ENCODE assay signal across 24 cellular contexts in genomic region chr3:124497487-124497886, GRCh38.
DNase-seq lines count a peak whose midpoint lies in the region; ATAC-seq, FAIRE-seq and TF ChIP-seq lines count a peak whose summit lies in the region.
"Had no signal": no experiment of that assay in that cellular context is flagged by ENCODE, and none has a peak within 500 bp of the region (broad histone marks: within the 10 kb centered on the region; RNA-seq: fewer than 3 reads in every experiment).

No MANE protein-coding gene starts in this region.

- no TSS peak for BruUV-seq in HepG2 (replicated peaks; lab: Mats Ljungman, UMichigan)

- no peaks in the 10 kb centered on the region for H3K9me3 Mint-ChIP-seq in chondrocyte (ENCODE audit: low read depth)
- H3K9me3 Mint-ChIP-seq: CD8-positive, alpha-beta T cell; HFFc6 had no signal

- H3K79me2 ChIP-seq in HepG2 (ENCODE audit: insufficient read depth, low read length) = no peaks in the 10 kb centered on the region

- TF ChIP-seq EP300 in HepG2 (IDR thresholded peaks at IDR 0.05; ENCODE audit: low read depth in 2 of 2, low read length in 2 of 2) (no peak), HepG2 (CRISPR knock-in tag; IDR thresholded peaks at IDR 0.05; ENCODE audit: borderline replicate concordance) (no peak)

- no peaks in the 10 kb centered on the region for H3K27me3 Mint-ChIP-seq in chondrocyte (ENCODE audit: low read depth)

- H3K36me3 Mint-ChIP-seq in chondrocyte (ENCODE audit: low read depth) = peaks cover 6% of the 10 kb centered on the region
- H3K36me3 Mint-ChIP-seq: CD4-positive, CD25-positive, alpha-beta regulatory T cell; CD8-positive, alpha-beta T cell had no signal

- H4K20me1 ChIP-seq in HepG2 (ENCODE audit: insufficient read depth, low read length) = no peaks in the 10 kb centered on the region

- TF ChIP-seq POLR2A in HepG2 (IDR thresholded peaks at IDR 0.05; ENCODE audit: insufficient read depth in 1 of 2, low read depth in 2 of 2, low read length in 2 of 2) = no peak

- no peak overlapping the region for H3K4me2 ChIP-seq in HepG2 (ENCODE audit: low read depth, low read length)
- H3K4me2 ChIP-seq: A549 had no signal

- H3K27ac ChIP-seq in liver (ENCODE audit: low read depth in 1 of 2, low read length in 2 of 2) (no peak overlapping the region), HepG2 (ENCODE audit: extremely low read length, insufficient read depth, low read length) (no peak overlapping the region), kidney (ENCODE audit: low read depth in 2 of 2, low read length in 2 of 2) (no peak overlapping the region)
- H3K27ac ChIP-seq: A549, C4-2B had no signal

- TF ChIP-seq RAD21 in liver (IDR thresholded peaks at IDR 0.05) = no peak
- TF ChIP-seq RAD21 in HepG2 (CRISPR knock-in tag; IDR thresholded peaks at IDR 0.05) = no peak

- H3K9ac ChIP-seq in liver (ENCODE audit: low read depth in 1 of 2, low read length in 2 of 2) (no peak overlapping the region), HepG2 (ENCODE audit: insufficient read depth, low read depth, low read length) (no peak overlapping the region), kidney (ENCODE audit: low read length in 2 of 2) (no peak overlapping the region)

- H3K4me3 Mint-ChIP-seq in chondrocyte (ENCODE audit: unreplicated experiment) = no peak overlapping the region
- H3K4me3 Mint-ChIP-seq: CD4-positive, CD25-positive, alpha-beta regulatory T cell; CD8-positive, alpha-beta T cell; HFFc6 had no signal

- H3K9me3 ChIP-seq in liver (ENCODE audit: control insufficient read depth in 4 of 4, low read length in 3 of 4) (no peaks in the 10 kb centered on the region), HepG2 (ENCODE audit: low read length) (no peaks in the 10 kb centered on the region), kidney (ENCODE audit: control insufficient read depth in 1 of 2, low read length in 2 of 2) (no peaks in the 10 kb centered on the region)
- H3K9me3 ChIP-seq: A549, BE2C, Caco-2, HAP-1 had no signal

- ATAC-seq in HepG2 (no peak), HG02759 (IDR thresholded peaks at IDR 0.05; ENCODE audit: unreplicated experiment) (no peak)
- ATAC-seq: A549; CD8-positive, alpha-beta T cell had no signal

- POLR2A ChIA-PET in HepG2 (lab: Yijun Ruan, JAX) = no interaction called here

- in situ Hi-C loops in HepG2 (cut with HindIII; ENCODE audit: extremely low pct_ligation_motif_present, low pct_unique_long_range_greater_than_20kb) = no loop called here

- WGBS in liver = 85% methylated on average over 1 of the region's 1 CpG
- 0% methylated on average over 1 of the region's 1 CpG for WGBS in HepG2 (ENCODE audit: low lambda C conversion rate)

- CTCF ChIA-PET in HepG2 (lab: Yijun Ruan, JAX; ENCODE audit: low intra/inter-chr PET ratio, low total read pairs) = no interaction called here

- no peak for TF ChIP-seq CTCF in liver (IDR thresholded peaks at IDR 0.05; ENCODE audit: low read depth, low read length, missing input control)
- TF ChIP-seq CTCF in HepG2 (CRISPR knock-in tag; IDR thresholded peaks at IDR 0.05) = no peak
- no peak for TF ChIP-seq CTCF in chondrocyte (IDR thresholded peaks at IDR 0.05)
- no peak for TF ChIP-seq CTCF in foreskin fibroblast (IDR thresholded peaks at IDR 0.05; ENCODE audit: low read depth, low read length)
- TF ChIP-seq CTCF in kidney (IDR thresholded peaks at IDR 0.05; ENCODE audit: borderline replicate concordance, extremely low read depth, insufficient read depth) = no peak

- H3K36me3 ChIP-seq in liver (ENCODE audit: control insufficient read depth in 4 of 4, insufficient read depth in 3 of 4, low read depth in 1 of 4, low read length in 3 of 4) = no peaks in the 10 kb centered on the region
- H3K36me3 ChIP-seq in HepG2 (replicated peaks in 1 of 2; ENCODE audit: control insufficient read depth in 1 of 2, insufficient read depth in 2 of 2, low read length in 2 of 2) = no peaks in the 10 kb centered on the region
- no peaks in the 10 kb centered on the region for H3K36me3 ChIP-seq in kidney (ENCODE audit: control insufficient read depth in 1 of 2, insufficient read depth in 2 of 2, low read length in 2 of 2)
- H3K36me3 ChIP-seq: HAP-1 had no signal

- H3K4me3 ChIP-seq in liver (ENCODE audit: low read depth in 1 of 3, low read length in 3 of 3) (no peak overlapping the region), HepG2 (replicated peaks in 1 of 3; ENCODE audit: insufficient read depth in 1 of 3, low read depth in 2 of 3, low read length in 3 of 3) (no peak overlapping the region), foreskin fibroblast (ENCODE audit: low read depth in 1 of 2, low read length in 2 of 2) (no peak overlapping the region), kidney (ENCODE audit: low read length in 2 of 2) (no peak overlapping the region)
- H3K4me3 ChIP-seq: A549, HAP-1 had no signal

- intact Hi-C loops in HepG2 (cut with micrococcal nuclease; ENCODE audit: unreplicated experiment) = no loop called here
- intact Hi-C loops in kidney (cut with DNase I) = no loop called here

- no peaks in the 10 kb centered on the region for H3K4me1 ChIP-seq in liver (ENCODE audit: control insufficient read depth in 4 of 4, insufficient read depth in 4 of 4, low read length in 3 of 4)
- no peaks in the 10 kb centered on the region for H3K4me1 ChIP-seq in HepG2 (ENCODE audit: insufficient read depth, low read length)
- no peaks in the 10 kb centered on the region for H3K4me1 ChIP-seq in kidney (ENCODE audit: control insufficient read depth in 1 of 2, insufficient read depth in 1 of 2, low read depth in 1 of 2, low read length in 2 of 2)
- H3K4me1 ChIP-seq: A549, BE2C, HAP-1 had no signal

- H2AFZ ChIP-seq in HepG2 (ENCODE audit: low read length) = no peak overlapping the region

- H3K27ac Mint-ChIP-seq in chondrocyte (ENCODE audit: unreplicated experiment) = peak overlapping the region; percentile 29
- H3K27ac Mint-ChIP-seq: CD8-positive, alpha-beta T cell; HFFc6 had no signal

- DNase-seq in HepG2 (ENCODE audit: low spot score) = no peak
- DNase-seq in chondrocyte (ENCODE audit: low spot score) = no peak
- DNase-seq in dermis microvascular lymphatic vessel endothelial cell (ENCODE audit: low read depth in 2 of 2) = peak; percentile 24 to 33
- DNase-seq in foreskin fibroblast = no peak
- no peak for DNase-seq in kidney
- DNase-seq: 8988T; ACHN; AML-193; BE2C; Caco-2; CD4-positive, CD25-positive, alpha-beta regulatory T cell; CD8-positive, alpha-beta T cell; DMS153; DND-41; GOT3; HFFc6 had no signal

- no peak for FAIRE-seq in HepG2 (lab: Jason Lieb, UNC)
- no peak for FAIRE-seq in kidney (lab: Jason Lieb, UNC)
- FAIRE-seq: A549, G401.6, GM12892, H54 had no signal

- H3K4me1 Mint-ChIP-seq in chondrocyte (ENCODE audit: low read depth) = peaks cover 21% of the 10 kb centered on the region
- H3K4me1 Mint-ChIP-seq: CD4-positive, CD25-positive, alpha-beta regulatory T cell had no signal

- peaks cover 0 to 3% (median 0%) of the 10 kb centered on the region in 4 donors for H3K27me3 ChIP-seq in liver (ENCODE audit: control insufficient read depth in 4 of 4, insufficient read depth in 4 of 4, low read length in 3 of 4)
- peaks cover 3 to 16% of the 10 kb centered on the region in 2 experiments; a peak in 3 of 5 replicates for H3K27me3 ChIP-seq in HepG2 (ENCODE audit: control insufficient read depth in 1 of 2, insufficient read depth in 2 of 2, low read length in 2 of 2)
- H3K27me3 ChIP-seq: BE2C had no signal

TF ChIP-seq in liver, 16 proteins besides CTCF, POLR2A, EP300 and RAD21:
- TF ChIP-seq MAX (IDR thresholded peaks at IDR 0.05) (no peak), RXRA (IDR thresholded peaks at IDR 0.05) (no peak), NR2F2 (IDR thresholded peaks at IDR 0.05) (peak; percentile 53)

TF ChIP-seq in HepG2, 621 proteins besides CTCF, POLR2A, EP300 and RAD21:
- TF ChIP-seq ZC3H4 (CRISPR knock-in tag; IDR thresholded peaks at IDR 0.05; ENCODE audit: borderline replicate concordance) = no peak
- no peak for TF ChIP-seq ZNF839 (CRISPR knock-in tag; IDR thresholded peaks at IDR 0.05; ENCODE audit: borderline replicate concordance)
- no peak for TF ChIP-seq RFX5 (IDR thresholded peaks at IDR 0.05; ENCODE audit: low read depth, low read length)
- no peak for TF ChIP-seq PREB (CRISPR knock-in tag; IDR thresholded peaks at IDR 0.05)
- no peak for TF ChIP-seq NFIB (CRISPR knock-in tag; IDR thresholded peaks at IDR 0.05; ENCODE audit: borderline replicate concordance)
- TF ChIP-seq RBM39 (IDR thresholded peaks at IDR 0.05; ENCODE audit: low read depth, low read length, poor library complexity, severe bottlenecking) = no peak
- no peak for TF ChIP-seq ZFP41 (CRISPR knock-in tag; IDR thresholded peaks at IDR 0.05; ENCODE audit: borderline replicate concordance)
- TF ChIP-seq, protein P1, sequence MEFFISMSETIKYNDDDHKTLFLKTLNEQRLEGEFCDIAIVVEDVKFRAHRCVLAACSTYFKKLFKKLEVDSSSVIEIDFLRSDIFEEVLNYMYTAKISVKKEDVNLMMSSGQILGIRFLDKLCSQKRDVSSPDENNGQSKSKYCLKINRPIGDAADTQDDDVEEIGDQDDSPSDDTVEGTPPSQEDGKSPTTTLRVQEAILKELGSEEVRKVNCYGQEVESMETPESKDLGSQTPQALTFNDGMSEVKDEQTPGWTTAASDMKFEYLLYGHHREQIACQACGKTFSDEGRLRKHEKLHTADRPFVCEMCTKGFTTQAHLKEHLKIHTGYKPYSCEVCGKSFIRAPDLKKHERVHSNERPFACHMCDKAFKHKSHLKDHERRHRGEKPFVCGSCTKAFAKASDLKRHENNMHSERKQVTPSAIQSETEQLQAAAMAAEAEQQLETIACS (CRISPR knock-in tag; IDR thresholded peaks at IDR 0.05) = no peak

Comparison
In these comparisons a context has a peak if more than half of its experiments do, and no peak if none do; other contexts are left out.
1. DNase-seq: peak in dermis microvascular lymphatic vessel endothelial cell (2 of 2); none in HepG2 (single experiment), chondrocyte (single experiment), foreskin fibroblast (0 of 2) and kidney (single experiment).